ENCODE assay signal across 23 cellular contexts in the genomic region with DNA sequence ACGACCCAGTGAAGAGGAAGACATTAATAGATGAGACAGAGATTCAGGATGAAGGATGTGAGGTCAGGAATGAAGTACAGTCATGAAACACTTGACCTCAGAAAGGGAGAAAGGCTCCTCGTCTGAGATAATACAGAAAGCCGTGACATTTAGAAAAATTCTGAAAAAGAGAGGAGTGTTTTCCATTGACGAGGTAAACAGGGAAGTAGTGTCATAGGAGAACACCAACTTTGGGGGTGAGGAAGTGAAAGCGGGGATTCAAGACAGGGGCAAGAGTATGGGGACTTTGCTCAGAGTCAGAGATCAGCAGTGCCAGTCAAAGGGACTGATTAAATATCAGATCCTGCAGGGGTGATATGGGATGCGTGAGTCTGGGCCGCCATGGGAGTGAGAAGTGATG.
"Had no signal": no experiment of that assay in that cellular context is flagged by ENCODE, and none has a peak within 500 bp of the region (broad histone marks: within the 10 kb centered on the region; RNA-seq: fewer than 3 reads in every experiment).

No MANE protein-coding gene starts in this region.

- H3K27me3 Mint-ChIP-seq: activated CD4-positive, alpha-beta T cell treated with anti-CD3 and anti-CD28 coated beads, Interleukin-2, amount 10 ng/mL, durations not matched to agents 24 days and 14 days; activated naive CD4-positive, alpha-beta T cell treated with anti-CD3 and anti-CD28 coated beads, Interleukin-2, amount 50 U/mL, for 24 hours; type B pancreatic cell had no signal

- H3K36me3 ChIP-seq: cardiac muscle cell, sigmoid colon had no signal

- H3K9me3 Mint-ChIP-seq: endodermal cell, nephron progenitor cell had no signal

- H3K4me3 ChIP-seq: cardiac muscle cell, sigmoid colon, testis had no signal

- H3K27ac ChIP-seq: cardiac muscle cell, epithelial cell of prostate, sigmoid colon, testis had no signal

- H3K4me1 ChIP-seq: sigmoid colon, testis had no signal

- H3K4me3 Mint-ChIP-seq: activated CD8-positive, alpha-beta T cell treated with anti-CD3 and anti-CD28 coated beads, Interleukin-2, amount 10 ng/mL, durations not matched to agents 7 days and 5 days; activated naive CD4-positive, alpha-beta T cell treated with anti-CD3 and anti-CD28 coated beads, Interleukin-2, amount 50 U/mL, for 24 hours; activated T-cell treated with anti-CD3 and anti-CD28 coated beads, Interleukin-2, amount 50 U/mL, for 4 hours; endodermal cell; nephron progenitor cell; stimulated activated effector memory CD8-positive, alpha-beta T cell treated with anti-CD3 and anti-CD28 coated beads, Interleukin-12 subunit alpha, Interleukin-12 subunit beta, amount 100 ng/mL, for 72 hours; type B pancreatic cell had no signal

- H3K27ac Mint-ChIP-seq: activated CD8-positive, alpha-beta T cell treated with anti-CD3 and anti-CD28 coated beads, Interleukin-2, amount 10 ng/mL, durations not matched to agents 7 days and 5 days; endodermal cell; nephron progenitor cell; stimulated activated effector memory CD8-positive, alpha-beta T cell treated with anti-CD3 and anti-CD28 coated beads, Interleukin-12 subunit alpha, Interleukin-12 subunit beta, amount 100 ng/mL, for 72 hours; type B pancreatic cell had no signal

- H3K9me3 ChIP-seq: sigmoid colon, testis had no signal

- ATAC-seq: activated CD8-positive, alpha-beta T cell treated with anti-CD3 and anti-CD28 coated beads, Interleukin-2, amount 10 ng/mL, durations not matched to agents 7 days and 5 days; left cardiac atrium had no signal

- DNase-seq: activated CD4-positive, CD25-positive, alpha-beta regulatory T cell; activated CD8-positive, alpha-beta memory T cell treated with anti-CD3 and anti-CD28 coated beads, Interleukin-2, amount 50 U/mL, for 4 hours; activated CD8-positive, alpha-beta T cell treated with anti-CD3 and anti-CD28 coated beads, Interleukin-2, amount 10 ng/mL, durations not matched to agents 7 days and 5 days; activated effector memory CD4-positive, alpha-beta T cell treated with Interleukin-2 at 50 U/mL for 16 hours; activated T-cell treated with anti-CD3 and anti-CD28 coated beads, Interleukin-2, amount 50 U/mL, for 4 hours; amygdala; endodermal cell; foreskin fibroblast; glutamatergic neuron; hippocampal formation; left cardiac atrium; nephron progenitor cell; nucleus accumbens; posterior cingulate gyrus; sigmoid colon; stimulated activated CD4-positive, alpha-beta T cell treated with anti-CD3 and anti-CD28 coated beads, Interleukin-4, amount 100 ng/mL, for 24 hours; testis had no signal

- H3K27me3 ChIP-seq: cardiac muscle cell, sigmoid colon, testis had no signal
